17 cellular contexts compared by ENCODE assay signal in genomic region chr3:65950340-65951326, GRCh38.
DNase-seq lines count a peak whose midpoint lies in the region; ATAC-seq and TF ChIP-seq lines count a peak whose summit lies in the region.
"Had no signal": no experiment of that assay in that cellular context is flagged by ENCODE, and none has a peak within 500 bp of the region (broad histone marks: within the 10 kb centered on the region; RNA-seq: fewer than 3 reads in every experiment).

No MANE protein-coding gene starts in this region.

- no peak overlapping the region for H3K23ac ChIP-seq in mesendoderm (ENCODE audit: low read length)

- H3K79me2 ChIP-seq in mesendoderm (ENCODE audit: control insufficient read depth, insufficient read depth, low read length) = peaks cover 12% of the 10 kb centered on the region

- peak overlapping the region; percentile 26 for H3K27ac Mint-ChIP-seq in endodermal cell
- H3K27ac Mint-ChIP-seq: activated naive CD8-positive, alpha-beta T cell treated with anti-CD3 and anti-CD28 coated beads, Interleukin-2, amount 10 ng/mL, durations not matched to agents 7 days and 5 days; activated T-helper 1 cell treated with anti-CD3 and anti-CD28 coated beads, Interleukin-12 subunit alpha, Interleukin-12 subunit beta, Interleukin-2, Interleukin-4 antibody, amounts not matched to agents 30 ng/mL and 10 ng/mL and 1 ng/mL, durations not matched to agents 14 hours and 24 hours and 36 hours; CD4-positive, alpha-beta memory T cell; stimulated activated naive CD8-positive, alpha-beta T cell treated with anti-CD3 and anti-CD28 coated beads, Interleukin-15, Interleukin-2, amounts not matched to agents 100 ng/mL and 50 ng/mL, for 24 hours; T-helper 1 cell treated with Interleukin-12 subunit alpha and Interleukin-12 subunit beta and Interleukin-4 antibody, amounts not matched to agents 30 μg/mL and 1 μg/mL, for 36 hours had no signal

- no peak overlapping the region for H2BK15ac ChIP-seq in mesendoderm (replicated peaks; ENCODE audit: low read depth)

- H3K9ac ChIP-seq in HUES64 (ENCODE audit: low read depth, low read length) = no peak overlapping the region
- H3K9ac ChIP-seq in endodermal cell (ENCODE audit: extremely low read depth, low read length, poor library complexity, severe bottlenecking) = no peak overlapping the region
- no peak overlapping the region for H3K9ac ChIP-seq in mesendoderm (ENCODE audit: low read length)

- no peak overlapping the region for H2BK5ac ChIP-seq in mesendoderm (ENCODE audit: low read length)

- peaks cover 63% of the 10 kb centered on the region for H3K4me1 Mint-ChIP-seq in endodermal cell
- H3K4me1 Mint-ChIP-seq: activated naive CD8-positive, alpha-beta T cell treated with anti-CD3 and anti-CD28 coated beads, Interleukin-2, amount 10 ng/mL, durations not matched to agents 7 days and 5 days; CD4-positive, alpha-beta memory T cell had no signal

- H3K27ac ChIP-seq in HUES64 (ENCODE audit: low read depth, low read length) (peak overlapping the region; percentile 82), endodermal cell (ENCODE audit: low read depth, low read length) (no peak overlapping the region), mesendoderm (ENCODE audit: low read depth, low read length) (peak overlapping the region; percentile 57)

- no peaks in the 10 kb centered on the region for H3K36me3 Mint-ChIP-seq in endodermal cell (ENCODE audit: low read depth)
- H3K36me3 Mint-ChIP-seq: activated naive CD8-positive, alpha-beta T cell treated with anti-CD3 and anti-CD28 coated beads, Interleukin-2, amount 10 ng/mL, durations not matched to agents 7 days and 5 days; CD4-positive, alpha-beta memory T cell had no signal

- no peaks in the 10 kb centered on the region for H3K9me3 Mint-ChIP-seq in endodermal cell
- H3K9me3 Mint-ChIP-seq: activated T-helper 1 cell treated with anti-CD3 and anti-CD28 coated beads, Interleukin-12 subunit alpha, Interleukin-12 subunit beta, Interleukin-2, Interleukin-4 antibody, amounts not matched to agents 30 ng/mL and 10 ng/mL and 1 ng/mL, durations not matched to agents 14 hours and 24 hours and 36 hours; stimulated activated naive CD8-positive, alpha-beta T cell treated with anti-CD3 and anti-CD28 coated beads, Interleukin-15, Interleukin-2, amounts not matched to agents 100 ng/mL and 50 ng/mL, for 24 hours had no signal

- H3K36me3 ChIP-seq in BE2C = no peaks in the 10 kb centered on the region
- no peaks in the 10 kb centered on the region for H3K36me3 ChIP-seq in HUES64 (ENCODE audit: insufficient read depth, low read length)
- no peaks in the 10 kb centered on the region for H3K36me3 ChIP-seq in endodermal cell (ENCODE audit: control insufficient read depth, insufficient read depth, low read length)
- H3K36me3 ChIP-seq in mesendoderm (ENCODE audit: control insufficient read depth, insufficient read depth, low read length) = no peaks in the 10 kb centered on the region

- no peak overlapping the region for H2BK120ac ChIP-seq in mesendoderm (ENCODE audit: low read depth, low read length)

- no peak for DNase-seq in BE2C
- peak; percentile 79 for DNase-seq in endodermal cell
- peak; percentile 92 for DNase-seq in mesendoderm
- DNase-seq in globus pallidus (ENCODE audit: low spot score) = no peak
- DNase-seq in GM19240 (ENCODE audit: insufficient read length, low spot score) = no peak
- DNase-seq in KBM-7 = no peak
- DNase-seq: ACHN; activated naive CD8-positive, alpha-beta T cell treated with anti-CD3 and anti-CD28 coated beads, Interleukin-2, amount 10 ng/mL, durations not matched to agents 7 days and 5 days; CD4-positive, alpha-beta memory T cell; DND-41; retina had no signal

- H3K27me3 ChIP-seq in BE2C (no peaks in the 10 kb centered on the region), HUES64 (ENCODE audit: insufficient read depth, low read length) (no peaks in the 10 kb centered on the region; the same call in 1 of the 2 replicates), endodermal cell (ENCODE audit: control insufficient read depth, insufficient read depth, low read length, poor library complexity, severe bottlenecking) (no peaks in the 10 kb centered on the region), mesendoderm (ENCODE audit: insufficient read depth, low read length, poor library complexity) (no peaks in the 10 kb centered on the region)

- TF ChIP-seq CTCF in BE2C (IDR thresholded peaks at IDR 0.05; ENCODE audit: low read depth, low read length) (0 out of 2 replicates have a peak, but pooled peaks have one; percentile 3), endodermal cell (conservative IDR thresholded peaks at IDR 0.05) (no peak)

- no peaks in the 10 kb centered on the region for H3K27me3 Mint-ChIP-seq in endodermal cell (ENCODE audit: insufficient read depth)

- no peak overlapping the region for H3K4me3 Mint-ChIP-seq in endodermal cell
- H3K4me3 Mint-ChIP-seq: activated naive CD8-positive, alpha-beta T cell treated with anti-CD3 and anti-CD28 coated beads, Interleukin-2, amount 10 ng/mL, durations not matched to agents 7 days and 5 days; activated T-helper 1 cell treated with anti-CD3 and anti-CD28 coated beads, Interleukin-12 subunit alpha, Interleukin-12 subunit beta, Interleukin-2, Interleukin-4 antibody, amounts not matched to agents 30 ng/mL and 10 ng/mL and 1 ng/mL, durations not matched to agents 14 hours and 24 hours and 36 hours; stimulated activated naive CD8-positive, alpha-beta T cell treated with anti-CD3 and anti-CD28 coated beads, Interleukin-15, Interleukin-2, amounts not matched to agents 100 ng/mL and 50 ng/mL, for 24 hours; T-helper 1 cell treated with Interleukin-12 subunit alpha and Interleukin-12 subunit beta and Interleukin-4 antibody, amounts not matched to agents 30 μg/mL and 1 μg/mL, for 36 hours had no signal

- WGBS in HUES64 = 52% methylated on average over 5 of the region's 7 CpGs
- 49 to 57% methylated on average over 3 to 7 of the region's 7 CpGs for WGBS in endodermal cell (ENCODE audit: insufficient coverage in 1 of 2, insufficient read length in 1 of 2), 2 experiments
- no CpG with 5 or more reads among the region's 7 CpGs for WGBS in mesendoderm (ENCODE audit: extremely low coverage, insufficient coverage, low lambda C conversion rate)

- no peak overlapping the region for H2AK5ac ChIP-seq in mesendoderm (ENCODE audit: low read length)

- H3K4me1 ChIP-seq in BE2C = no peaks in the 10 kb centered on the region
- peaks cover 80% of the 10 kb centered on the region for H3K4me1 ChIP-seq in HUES64 (ENCODE audit: insufficient read depth, low read length)
- peaks cover 17% of the 10 kb centered on the region for H3K4me1 ChIP-seq in endodermal cell (ENCODE audit: control insufficient read depth, insufficient read depth, low read length)
- H3K4me1 ChIP-seq in mesendoderm (ENCODE audit: control insufficient read depth, low read depth, low read length) = peaks cover 21% of the 10 kb centered on the region

- H3K9me3 ChIP-seq in BE2C = no peaks in the 10 kb centered on the region
- no peaks in the 10 kb centered on the region for H3K9me3 ChIP-seq in HUES64 (ENCODE audit: insufficient read depth, low read depth, low read length)
- no peaks in the 10 kb centered on the region for H3K9me3 ChIP-seq in endodermal cell (ENCODE audit: control insufficient read depth, low read length)

- ATAC-seq in GM19035 (IDR thresholded peaks at IDR 0.05; ENCODE audit: unreplicated experiment) = no peak
- ATAC-seq: activated CD4-positive, CD25-positive, alpha-beta regulatory T cell treated with anti-CD3 and anti-CD28 coated beads, Interleukin-2, amount 50 U/mL, for 24 hours had no signal

- H4K5ac ChIP-seq in mesendoderm (ENCODE audit: low read length) = no peak overlapping the region

- no peak overlapping the region for H3K56ac ChIP-seq in mesendoderm (ENCODE audit: low read length)

- H3K4me2 ChIP-seq in mesendoderm (ENCODE audit: low read length) = no peak overlapping the region

- H3K4ac ChIP-seq in mesendoderm (ENCODE audit: low read depth, low read length) = peak overlapping the region; percentile 36

- H3K18ac ChIP-seq in mesendoderm (ENCODE audit: low read length) = peak overlapping the region; percentile 68

- in situ Hi-C loops in KBM-7 (cut with MboI; ENCODE audit: low pct_unique_long_range_greater_than_20kb, low sequenced_read_pairs) = no loop called here

- H3K79me1 ChIP-seq in mesendoderm (ENCODE audit: low read length) = peaks cover 7% of the 10 kb centered on the region

- H3K4me3 ChIP-seq in BE2C (ENCODE audit: low read depth, low read length) = no peak overlapping the region
- no peak overlapping the region for H3K4me3 ChIP-seq in HUES64 (ENCODE audit: low read length)
- no peak overlapping the region for H3K4me3 ChIP-seq in endodermal cell (ENCODE audit: low read length)
- no peak overlapping the region for H3K4me3 ChIP-seq in mesendoderm (ENCODE audit: low read length)

- no peak overlapping the region for H4K8ac ChIP-seq in mesendoderm (ENCODE audit: low read depth, low read length)

Comparison
In these comparisons a context has a peak if more than half of its experiments do, and no peak if none do; other contexts are left out.
1. DNase-seq: peak in endodermal cell (single experiment) and mesendoderm (single experiment); none in BE2C (single experiment), globus pallidus (single experiment), GM19240 (single experiment) and KBM-7 (single experiment).